8 cellular contexts compared by ENCODE assay signal in the genomic region with DNA sequence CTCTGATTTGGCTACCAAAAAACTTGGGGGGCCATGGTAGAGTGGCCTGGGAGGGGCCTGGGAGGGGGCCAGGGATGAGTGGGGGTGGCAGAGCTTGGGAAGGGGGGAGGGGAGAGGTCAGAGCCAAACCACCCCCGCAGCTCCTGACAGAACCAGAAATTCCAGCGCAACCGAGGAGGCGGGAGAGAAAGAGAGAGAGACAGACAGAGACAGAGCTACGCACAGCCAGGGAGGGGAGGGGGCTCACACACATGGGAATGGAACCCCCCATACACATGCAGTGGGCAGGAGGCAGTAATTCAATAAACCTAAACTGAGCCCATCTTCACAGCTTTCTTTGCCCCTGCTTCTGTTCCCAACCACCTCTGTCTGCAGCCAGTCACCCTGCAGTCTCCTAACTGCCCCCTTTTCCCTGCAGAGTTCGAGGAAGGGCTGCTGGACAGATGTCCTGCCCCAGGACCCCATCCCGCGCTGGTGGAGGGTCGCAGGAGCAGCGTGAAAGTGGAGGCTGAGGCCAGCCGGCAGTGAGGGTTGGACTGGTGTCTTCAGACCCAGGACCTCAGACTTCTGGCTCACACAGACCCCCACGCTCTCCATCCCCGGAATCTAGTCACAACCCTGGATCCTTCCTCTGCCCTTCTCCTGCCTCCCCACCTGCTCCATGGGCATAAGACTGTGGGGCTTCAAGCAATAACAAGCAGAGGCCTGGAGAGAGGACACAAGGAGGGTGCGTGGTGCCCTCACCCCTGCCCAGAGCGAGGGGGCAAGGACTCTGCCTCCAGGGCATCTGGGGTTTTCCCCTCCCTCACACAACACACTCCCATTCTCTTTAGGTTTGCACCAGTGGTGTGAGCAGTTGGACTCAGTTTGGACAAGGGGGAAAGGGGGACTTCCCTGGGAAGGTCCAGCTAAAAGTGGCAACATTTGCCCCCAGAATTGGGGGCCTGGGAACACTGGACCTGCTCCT. TPM values are rescaled to one million over a fixed set of nuclear protein-coding genes. Genes with fewer than 3 reads are reported as not detected.
DNase-seq lines count a peak whose midpoint lies in the region; ATAC-seq and TF ChIP-seq lines count a peak whose summit lies in the region.

No MANE protein-coding gene starts in this region.

- no peaks in the 10 kb centered on the region for H3K9me2 ChIP-seq in hepatocyte (replicated peaks; ENCODE audit: insufficient read depth)

- peaks cover 42% of the 10 kb centered on the region for H3K79me2 ChIP-seq in hepatocyte

- DNase-seq in GM20000 (ENCODE audit: low spot score) (peak; percentile 18), hepatocyte (ENCODE audit: low spot score) (no peak), GM10266 (ENCODE audit: extremely low spot score) (no peak), NCI-H1694 (lab: John Stamatoyannopoulos, UW) (no peak), cerebellar cortex (ENCODE audit: low spot score) (no peak)
- DNase-seq in activated T-cell treated with anti-CD3 and anti-CD28 coated beads, Interleukin-2, amount 50 U/mL, for 72 hours: no peak
- no peak for DNase-seq in stimulated activated effector memory CD8-positive, alpha-beta T cell treated with anti-CD3 and anti-CD28 coated beads, Interleukin-12 subunit alpha, Interleukin-12 subunit beta, amount 100 ng/mL, for 72 hours (ENCODE audit: low spot score in 2 of 2)

- no peaks in the 10 kb centered on the region for H3K9me3 ChIP-seq in hepatocyte (ENCODE audit: low read depth)

- peaks cover 37% of the 10 kb centered on the region for H4K20me1 ChIP-seq in hepatocyte (ENCODE audit: insufficient read depth, poor library complexity, severe bottlenecking)

- no peaks in the 10 kb centered on the region for H3K27me3 ChIP-seq in hepatocyte

- peaks cover 30% of the 10 kb centered on the region for H3K4me1 ChIP-seq in hepatocyte (ENCODE audit: insufficient read depth)

- no peak overlapping the region for H3K4me3 ChIP-seq in hepatocyte

- H3K27ac ChIP-seq in hepatocyte: peak overlapping the region; percentile 79

- peak overlapping the region; percentile 7 to 86 for H3K4me3 Mint-ChIP-seq in activated T-cell treated with anti-CD3 and anti-CD28 coated beads, Interleukin-2, amount 50 U/mL, for 72 hours
- H3K4me3 Mint-ChIP-seq in stimulated activated effector memory CD8-positive, alpha-beta T cell treated with anti-CD3 and anti-CD28 coated beads, Interleukin-12 subunit alpha, Interleukin-12 subunit beta, amount 100 ng/mL, for 72 hours: peak overlapping the region; percentile 71

- no peaks in the 10 kb centered on the region for H3K9me3 Mint-ChIP-seq in activated T-cell treated with anti-CD3 and anti-CD28 coated beads, Interleukin-2, amount 50 U/mL, for 72 hours
- no peaks in the 10 kb centered on the region for H3K9me3 Mint-ChIP-seq in stimulated activated effector memory CD8-positive, alpha-beta T cell treated with anti-CD3 and anti-CD28 coated beads, Interleukin-12 subunit alpha, Interleukin-12 subunit beta, amount 100 ng/mL, for 72 hours

- no peaks in the 10 kb centered on the region for H3K27me3 Mint-ChIP-seq in activated T-cell treated with anti-CD3 and anti-CD28 coated beads, Interleukin-2, amount 50 U/mL, for 72 hours (ENCODE audit: low read depth)

- no peak overlapping the region for H2AFZ ChIP-seq in hepatocyte

- peaks cover 6 to 19% of the 10 kb centered on the region in 2 donors for H3K36me3 Mint-ChIP-seq in activated T-cell treated with anti-CD3 and anti-CD28 coated beads, Interleukin-2, amount 50 U/mL, for 72 hours (ENCODE audit: insufficient read depth in 2 of 2)
- peaks cover 100% of the 10 kb centered on the region for H3K36me3 Mint-ChIP-seq in stimulated activated effector memory CD8-positive, alpha-beta T cell treated with anti-CD3 and anti-CD28 coated beads, Interleukin-12 subunit alpha, Interleukin-12 subunit beta, amount 100 ng/mL, for 72 hours

- peak overlapping the region; percentile 70 for H3K4me2 ChIP-seq in hepatocyte

- H3K36me3 ChIP-seq in hepatocyte (replicated peaks; ENCODE audit: insufficient read depth, low read depth): peaks cover 3% of the 10 kb centered on the region

- H3K27ac Mint-ChIP-seq in activated T-cell treated with anti-CD3 and anti-CD28 coated beads, Interleukin-2, amount 50 U/mL, for 72 hours: peak overlapping the region; percentile 74
- peak overlapping the region; percentile 94 for H3K27ac Mint-ChIP-seq in stimulated activated effector memory CD8-positive, alpha-beta T cell treated with anti-CD3 and anti-CD28 coated beads, Interleukin-12 subunit alpha, Interleukin-12 subunit beta, amount 100 ng/mL, for 72 hours

- no peak for TF ChIP-seq CTCF in GM20000 (IDR thresholded peaks at IDR 0.05; ENCODE audit: extremely low read depth, missing control alignments)
- no peak for TF ChIP-seq CTCF in hepatocyte (IDR thresholded peaks at IDR 0.05; ENCODE audit: poor library complexity)
- no peak for TF ChIP-seq CTCF in GM10266 (IDR thresholded peaks at IDR 0.05; ENCODE audit: control insufficient read depth, insufficient read depth, low read depth, missing control alignments)

- 71% methylated on average over 15 of the region's 15 CpGs for WGBS in hepatocyte (ENCODE audit: low lambda C conversion rate, missing lambda C conversion rate)

- peaks cover 70% of the 10 kb centered on the region for H3K4me1 Mint-ChIP-seq in activated T-cell treated with anti-CD3 and anti-CD28 coated beads, Interleukin-2, amount 50 U/mL, for 72 hours (ENCODE audit: low read depth)
- peaks cover 77% of the 10 kb centered on the region for H3K4me1 Mint-ChIP-seq in stimulated activated effector memory CD8-positive, alpha-beta T cell treated with anti-CD3 and anti-CD28 coated beads, Interleukin-12 subunit alpha, Interleukin-12 subunit beta, amount 100 ng/mL, for 72 hours

- ATAC-seq in activated T-cell treated with anti-CD3 and anti-CD28 coated beads, Interleukin-2, amount 50 U/mL, for 72 hours (replicated peaks in 1 of 2): no peak
- no peak for ATAC-seq in stimulated activated effector memory CD8-positive, alpha-beta T cell treated with anti-CD3 and anti-CD28 coated beads, Interleukin-12 subunit alpha, Interleukin-12 subunit beta, amount 100 ng/mL, for 72 hours
- ATAC-seq in GM19324 (IDR thresholded peaks at IDR 0.05; ENCODE audit: low FRiP score, unreplicated experiment): no peak

RNA-seq across cellular contexts. Expression of gene NAB2, which starts 5.6 kb away (rescaled TPM):
- total RNA-seq in activated T-cell treated with anti-CD3 and anti-CD28 coated beads, Interleukin-2, amount 50 U/mL, for 72 hours: 10 to 100 TPM; 30.7 to 31.0 TPM
- 21.9 and 24.8 TPM in 2 replicates for total RNA-seq in hepatocyte
- polyA plus RNA-seq in hepatocyte: 12.3 and 12.9 TPM in 2 replicates

RNA-seq across cellular contexts. Expression of gene NEMP1, which starts 15.9 kb away (rescaled TPM):
- 100 to 1,000 TPM; 114 to 119 TPM for total RNA-seq in activated T-cell treated with anti-CD3 and anti-CD28 coated beads, Interleukin-2, amount 50 U/mL, for 72 hours
- 8.3 and 9.3 TPM in 2 replicates for total RNA-seq in hepatocyte
- 3.0 and 6.2 TPM in 2 replicates for polyA plus RNA-seq in hepatocyte

RNA-seq across cellular contexts. Expression of gene STAT6, which starts 16.7 kb away (rescaled TPM):
- total RNA-seq in activated T-cell treated with anti-CD3 and anti-CD28 coated beads, Interleukin-2, amount 50 U/mL, for 72 hours: 100 to 1,000 TPM; 178 to 191 TPM
- total RNA-seq in hepatocyte: 76.7 and 78.9 TPM in 2 replicates
- 80.0 and 101 TPM in 2 replicates for polyA plus RNA-seq in hepatocyte

RNA-seq across cellular contexts. Expression of gene LRP1, which starts 33.8 kb away (rescaled TPM):
- 1 to 10 TPM; 3.2 to 4.8 TPM for total RNA-seq in activated T-cell treated with anti-CD3 and anti-CD28 coated beads, Interleukin-2, amount 50 U/mL, for 72 hours
- total RNA-seq in hepatocyte: 48.5 and 76.8 TPM in 2 replicates
- 47.8 and 57.6 TPM in 2 replicates for polyA plus RNA-seq in hepatocyte

RNA-seq across cellular contexts. Expression of gene MYO1A, which starts 44.5 kb away (rescaled TPM):
- total RNA-seq in activated T-cell treated with anti-CD3 and anti-CD28 coated beads, Interleukin-2, amount 50 U/mL, for 72 hours: 10 to 100 TPM; 11.4 to 13.4 TPM
- total RNA-seq in hepatocyte: 28.3 and 29.2 TPM in 2 replicates
- 23.8 and 25.2 TPM in 2 replicates for polyA plus RNA-seq in hepatocyte

Comparison
In these comparisons a context has a peak if more than half of its experiments do, and no peak if none do; other contexts are left out.
1. RNA of gene NEMP1, which starts 15.9 kb away (total RNA-seq): 114 to 119 TPM in activated T-cell treated with anti-CD3 and anti-CD28 coated beads, Interleukin-2, amount 50 U/mL, for 72 hours; 8.3 to 9.3 TPM in hepatocyte; every median in the first group is over 10 times any median in the second.